Comparison of ENCODE assay signal across 8 cellular contexts in the genomic region with DNA sequence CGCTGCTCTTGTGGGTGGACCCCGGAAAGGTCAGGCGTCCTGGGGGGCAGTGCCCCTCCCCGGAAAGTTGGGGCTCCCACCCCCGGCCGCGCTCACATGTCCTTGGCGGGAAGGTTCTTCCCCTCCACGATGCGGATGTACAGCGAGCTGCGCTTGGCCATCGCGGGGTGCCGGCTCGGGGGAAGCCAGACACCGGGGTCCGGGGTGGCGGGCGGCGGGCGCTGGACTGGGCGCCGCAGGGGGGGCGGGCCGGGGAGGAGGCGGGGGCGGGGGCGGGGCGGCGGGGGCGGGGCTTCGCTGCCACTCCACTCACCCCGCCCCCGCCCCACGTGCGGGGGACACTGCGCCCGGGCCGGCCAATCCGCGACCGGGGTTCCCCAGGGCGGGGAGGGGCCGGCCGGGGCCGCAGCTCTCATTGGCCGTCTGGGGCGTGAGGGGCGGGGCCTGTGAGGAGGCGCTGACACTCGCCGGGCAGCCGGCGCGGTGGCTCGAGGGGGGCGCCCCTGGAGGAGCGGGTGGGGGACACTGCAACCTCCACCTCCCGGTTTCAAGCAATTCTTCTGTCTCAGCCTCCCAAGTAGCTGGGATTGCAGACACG. TPM values are rescaled to one million over a fixed set of nuclear protein-coding genes. Genes with fewer than 3 reads are reported as not detected.
DNase-seq lines count a peak whose midpoint lies in the region; ATAC-seq, FAIRE-seq and TF ChIP-seq lines count a peak whose summit lies in the region.
"Not testable (repeated sequence)": the region's sequence is repeated elsewhere in the genome, so short reads cannot be mapped to it uniquely, and the experiment has no call there.

A gene (minus strand): TSS at position 228 of the 598 bp plus-strand sequence. CDS start 67 bp downstream, at position 161.

- not testable (repeated sequence) for H3K79me2 ChIP-seq in GM12878 (ENCODE audit: control insufficient read depth, insufficient read depth, low read length)

- not testable (repeated sequence) for H3K4me3 ChIP-seq in A673 (ENCODE audit: low read depth, low read length, poor library complexity, severe bottlenecking); GM12878
- peak within 1 kb of the TSS; percentile 19 to 38 for H3K4me3 ChIP-seq in right atrium auricular region

- POLR2A ChIA-PET in A673 (lab: Charles Lee; ENCODE audit: low non-redundant PET); GM12878 (lab: Charles Lee): not testable (repeated sequence)

- no CpG with 5 or more reads among the region's 61 CpGs for WGBS in GM12878 (ENCODE audit: insufficient coverage, insufficient replicate concordance, low lambda C conversion rate, missing lambda C conversion rate)

- H3K4me1 ChIP-seq in A673 (ENCODE audit: insufficient read depth, low read length, poor library complexity, severe bottlenecking); GM12878 (ENCODE audit: control insufficient read depth, insufficient read depth, low read length); right atrium auricular region: not testable (repeated sequence)

- CTCF ChIA-PET in A673 (lab: Charles Lee); GM12878 (lab: Yijun Ruan, JAX): not testable (repeated sequence)

- H3K9ac ChIP-seq in GM12878 (ENCODE audit: control insufficient read depth, insufficient read depth, low read length), result not testable (repeated sequence)

- not testable (repeated sequence) for H3K27me3 Mint-ChIP-seq in HFFc6 (ENCODE audit: insufficient read depth)

- RAD21 ChIA-PET in GM12878 (lab: Charles Lee; ENCODE audit: unreplicated experiment), result not testable (repeated sequence)

- H3K27ac ChIP-seq in A673 (ENCODE audit: low read depth, low read length, poor library complexity, severe bottlenecking); GM12878 (ENCODE audit: control insufficient read depth, insufficient read depth); right atrium auricular region: not testable (repeated sequence)

- not testable (repeated sequence) for H3K27ac Mint-ChIP-seq in HFFc6

- in situ Hi-C loops in GM12878 (cut with MboI), result not testable (repeated sequence)

- not testable (repeated sequence) for H3K4me1 Mint-ChIP-seq in HFFc6 (ENCODE audit: low read depth)

- H3K36me3 ChIP-seq in A673 (ENCODE audit: insufficient read depth, low read length, poor library complexity, severe bottlenecking); GM12878 (ENCODE audit: control insufficient read depth in 2 of 2, insufficient read depth in 2 of 2, low read length in 1 of 2); right atrium auricular region: not testable (repeated sequence)

- intact Hi-C loops in A673 (cut with micrococcal nuclease; ENCODE audit: unreplicated experiment); GM12878 (cut with micrococcal nuclease; ENCODE audit: unreplicated experiment): not testable (repeated sequence)

- not testable (repeated sequence) for H3K9me3 Mint-ChIP-seq in HFFc6

- not testable (repeated sequence) for TF ChIP-seq CTCF in A673 (conservative IDR thresholded peaks at IDR 0.05; ENCODE audit: low read depth, low read length); HFFc6 (IDR thresholded peaks at IDR 0.05); GM12878 (IDR thresholded peaks at IDR 0.05 in 2 of 3, conservative IDR thresholded peaks at IDR 0.05 in 1 of 3; ENCODE audit: control insufficient read depth in 2 of 3, extremely low read depth in 1 of 3, insufficient read depth in 1 of 3, low read depth in 3 of 3, low read length in 3 of 3); right atrium auricular region (IDR thresholded peaks at IDR 0.05)

- TF ChIP-seq EP300 in GM12878 (IDR thresholded peaks at IDR 0.05; ENCODE audit: borderline replicate concordance in 1 of 2, control insufficient read depth in 1 of 2, low read depth in 2 of 2, low read length in 2 of 2), result not testable (repeated sequence)

- DNase-seq in A673 (ENCODE audit: low spot score), result peak; percentile 0
- not testable (repeated sequence) for DNase-seq in HFFc6; GM12878 (ENCODE audit: low read depth, low spot score); occipital lobe (lab: John Stamatoyannopoulos, UW)
- DNase-seq in T-helper 22 cell (ENCODE audit: low read depth), result peak; percentile 11
- peak; percentile 36 for DNase-seq in right atrium auricular region (ENCODE audit: low spot score)

- ATAC-seq in GM19023 (IDR thresholded peaks at IDR 0.05; ENCODE audit: unreplicated experiment) (peak; percentile 60), HG03439 (IDR thresholded peaks at IDR 0.05; ENCODE audit: unreplicated experiment) (peak; percentile 55), GM12878 (peak; percentile 84)

- H2AFZ ChIP-seq in GM12878 (ENCODE audit: control insufficient read depth, low read depth, low read length), result not testable (repeated sequence)

- H3K9me3 ChIP-seq in A673 (ENCODE audit: low read depth, low read length, poor library complexity, severe bottlenecking); GM12878 (replicated peaks; ENCODE audit: control insufficient read depth, insufficient read depth, low read length); right atrium auricular region: not testable (repeated sequence)

- H4K20me1 ChIP-seq in GM12878 (ENCODE audit: control insufficient read depth, insufficient read depth), result not testable (repeated sequence)

- not testable (repeated sequence) for BruUV-seq in A673 (replicated peaks; lab: Mats Ljungman, UMichigan); GM12878 (replicated peaks; lab: Mats Ljungman, UMichigan)

- not testable (repeated sequence) for H3K36me3 Mint-ChIP-seq in HFFc6 (ENCODE audit: low read depth)

- not testable (repeated sequence) for H3K27me3 ChIP-seq in A673 (replicated peaks; ENCODE audit: insufficient read depth, low read depth, low read length, poor library complexity); GM12878 (replicated peaks in 1 of 2; ENCODE audit: control insufficient read depth in 2 of 2, insufficient read depth in 2 of 2, low read length in 1 of 2); right atrium auricular region

- 0 out of 2 replicates have a peak within 1 kb of the TSS, but pooled peaks have one; percentile 38 for H3K4me2 ChIP-seq in GM12878 (ENCODE audit: control insufficient read depth, insufficient read depth)

- not testable (repeated sequence) for TF ChIP-seq RAD21 in GM12878 (IDR thresholded peaks at IDR 0.05; ENCODE audit: insufficient read depth, low read depth, low read length)

- H3K4me3 Mint-ChIP-seq in HFFc6, result not testable (repeated sequence)

- not testable (repeated sequence) for TF ChIP-seq POLR2A in GM12878 (IDR thresholded peaks at IDR 0.05; ENCODE audit: low read depth, low read length)

- SMC1A ChIA-PET in GM12878 (lab: Charles Lee; ENCODE audit: uncharacterized antibody, unreplicated experiment), result not testable (repeated sequence)

- FAIRE-seq in GM12878 (lab: Jason Lieb, UNC), result not testable (repeated sequence)

RNA-seq across cellular contexts. Expression of the gene that starts here (rescaled TPM):
- total RNA-seq in A673 (2021), result 1.8 and 4.6 TPM in 2 replicates
- 10 to 100 TPM; 16.4 to 26.2 (median 20.2) TPM for total RNA-seq in HFFc6 (2021; fragmentation: NEBNext Ultra II Directional; extraction: Animal tissue kit (Norgen Biotek cat#: 25700))
- total RNA-seq in GM12878 (2013; cell fraction: nucleolus; rRNA removed), result 39.4 and 41.8 TPM in 2 replicates
- total RNA-seq in GM12878 (2014; rRNA removed), result 8.1 and 12.1 TPM in 2 replicates
- total RNA-seq in GM12878 (2014; rRNA removed; fragmentation: Illumina TruSeq; extraction: Trizol), result 5.4 and 5.8 TPM in 2 replicates
- total RNA-seq in GM12878 (2021), result 12.7 and 14.8 TPM in 2 replicates
- 2.2 TPM for polyA plus RNA-seq in GM12878 (2011; ENCODE audit: low read depth)
- 2.7 and 5.2 TPM in 2 replicates for polyA plus RNA-seq in GM12878 (2011; rRNA removed)
- 7.3 and 9.4 TPM in 2 replicates for polyA plus RNA-seq in GM12878 (2011; cell fraction: cytosol; rRNA removed)
- polyA plus RNA-seq in GM12878 (2011; cell fraction: nucleus; rRNA removed), result 33.0 and 37.5 TPM in 2 replicates
- 12.7 and 17.1 TPM in 2 replicates for polyA plus RNA-seq in GM12878 (2012)
- polyA plus RNA-seq in GM12878 (2014; fragmentation: Illumina TruSeq; extraction: Trizol), result 0.73 and 6.2 TPM in 2 replicates
- under 1 TPM; 0.10 to 0.31 TPM for polyA plus RNA-seq in GM12878 (2014; fragmentation: Nextera tagmentation; extraction: Ambion mirVana)
- 16.4 and 18.8 TPM in 2 replicates for polyA plus RNA-seq in GM12878 (2014; rRNA removed)
- polyA plus RNA-seq in GM12878 (2016; fragmentation: Nextera tagmentation; extraction: Ambion mirVana), result 1 to 10 TPM; 6.5 TPM
- 7.0 and 7.8 TPM in 2 replicates for polyA minus RNA-seq in GM12878 (2011; rRNA and poly(A)+ RNA removed)
- 2.7 and 3.3 TPM in 2 replicates for polyA minus RNA-seq in GM12878 (2011; cell fraction: cytosol; rRNA and poly(A)+ RNA removed)
- 7.0 and 10.6 TPM in 2 replicates for polyA minus RNA-seq in GM12878 (2011; cell fraction: nucleus; rRNA and poly(A)+ RNA removed)
- 1 to 10 TPM; 4.3 to 7.5 TPM for total RNA-seq in right atrium auricular region
- total RNA-seq in occipital lobe, result 12.8 TPM
